Comparison of ENCODE assay signal across 10 cellular contexts in genomic region chr13:46575843-46576242, GRCh38. TPM values are rescaled to one million over a fixed set of nuclear protein-coding genes. Genes with fewer than 3 reads are reported as not detected.
DNase-seq lines count a peak whose midpoint lies in the region; ATAC-seq and TF ChIP-seq lines count a peak whose summit lies in the region.
"Had no signal": no experiment of that assay in that cellular context is flagged by ENCODE, and none has a peak within 500 bp of the region (broad histone marks: within the 10 kb centered on the region; RNA-seq: fewer than 3 reads in every experiment).

No MANE protein-coding gene starts in this region.

- peaks cover 3 to 20% of the 10 kb centered on the region in 2 donors for H3K36me3 Mint-ChIP-seq in stimulated activated naive B cell treated with anti-CD40 and anti-IgM and Interleukin-4, amounts not matched to agents 10 μg/mL and 1 μg/mL and 100 μg/mL, for 72 hours
- H3K36me3 Mint-ChIP-seq in natural killer cell treated with Interleukin-12 subunit alpha and Interleukin-12 subunit beta and Interleukin-15 and Interleukin-18, amount 100 ng/mL, for 72 hours = no peaks in the 10 kb centered on the region

- H3K4me1 ChIP-seq in GM23248 (ENCODE audit: insufficient read depth) = peaks cover 45% of the 10 kb centered on the region
- peaks cover 91% of the 10 kb centered on the region for H3K4me1 ChIP-seq in left ventricle myocardium inferior

- H2AFZ ChIP-seq in GM23248 = no peak overlapping the region

- H3K9me3 ChIP-seq in GM23248 (ENCODE audit: low read depth) (no peaks in the 10 kb centered on the region), left ventricle myocardium inferior (replicated peaks) (no peaks in the 10 kb centered on the region)

- H3K27me3 Mint-ChIP-seq in stimulated activated naive B cell treated with anti-CD40 and anti-IgM and Interleukin-4, amounts not matched to agents 10 μg/mL and 1 μg/mL and 100 μg/mL, for 72 hours = no peaks in the 10 kb centered on the region
- no peaks in the 10 kb centered on the region for H3K27me3 Mint-ChIP-seq in natural killer cell treated with Interleukin-12 subunit alpha and Interleukin-12 subunit beta and Interleukin-15 and Interleukin-18, amount 100 ng/mL, for 72 hours

- H3K9me2 ChIP-seq in GM23248 (ENCODE audit: insufficient read depth) = no peaks in the 10 kb centered on the region

- intact Hi-C loops in left ventricle myocardium inferior (cut with micrococcal nuclease) = no loop called here

- H3K27ac ChIP-seq in GM23248 = peak overlapping the region; percentile 68
- peak overlapping the region; percentile 80 for H3K27ac ChIP-seq in left ventricle myocardium inferior (replicated peaks)

- H3F3A ChIP-seq in GM23248 (ENCODE audit: insufficient read depth) = peaks cover 46% of the 10 kb centered on the region

- 0 out of 2 replicates have a peak, but pooled peaks cover 4% of the 10 kb centered on the region for H4K20me1 ChIP-seq in GM23248 (ENCODE audit: insufficient read depth)

- H3K9me3 Mint-ChIP-seq in stimulated activated naive B cell treated with anti-CD40 and anti-IgM and Interleukin-4, amounts not matched to agents 10 μg/mL and 1 μg/mL and 100 μg/mL, for 72 hours = no peaks in the 10 kb centered on the region
- H3K9me3 Mint-ChIP-seq in natural killer cell treated with Interleukin-12 subunit alpha and Interleukin-12 subunit beta and Interleukin-15 and Interleukin-18, amount 100 ng/mL, for 72 hours = no peaks in the 10 kb centered on the region

- WGBS in GM23248 (ENCODE audit: low coverage in 1 of 2, low lambda C conversion rate in 2 of 2, missing lambda C conversion rate in 2 of 2), 2 experiments = 0 to 4% methylated on average over 5 of the region's 5 CpGs

- no peak for TF ChIP-seq CTCF in astrocyte of the cerebellum (IDR thresholded peaks at IDR 0.05; ENCODE audit: low read depth, low read length, missing control alignments)
- TF ChIP-seq CTCF in left ventricle myocardium inferior (IDR thresholded peaks at IDR 0.05; ENCODE audit: borderline replicate concordance) = no peak

- peaks cover 73 to 83% of the 10 kb centered on the region in 2 donors for H3K4me1 Mint-ChIP-seq in stimulated activated naive B cell treated with anti-CD40 and anti-IgM and Interleukin-4, amounts not matched to agents 10 μg/mL and 1 μg/mL and 100 μg/mL, for 72 hours
- peaks cover 52 to 63% of the 10 kb centered on the region in 2 donors for H3K4me1 Mint-ChIP-seq in natural killer cell treated with Interleukin-12 subunit alpha and Interleukin-12 subunit beta and Interleukin-15 and Interleukin-18, amount 100 ng/mL, for 72 hours (ENCODE audit: low read depth in 2 of 2)

- no peaks in the 10 kb centered on the region for H3K36me3 ChIP-seq in GM23248 (ENCODE audit: low read depth)
- H3K36me3 ChIP-seq in left ventricle myocardium inferior = no peaks in the 10 kb centered on the region

- H3K9ac ChIP-seq in GM23248 = peak overlapping the region; percentile 41; the same call in 1 of the 2 replicates

- peak overlapping the region; percentile 17 to 23 for H3K4me3 Mint-ChIP-seq in stimulated activated naive B cell treated with anti-CD40 and anti-IgM and Interleukin-4, amounts not matched to agents 10 μg/mL and 1 μg/mL and 100 μg/mL, for 72 hours
- no peak overlapping the region for H3K4me3 Mint-ChIP-seq in natural killer cell treated with Interleukin-12 subunit alpha and Interleukin-12 subunit beta and Interleukin-15 and Interleukin-18, amount 100 ng/mL, for 72 hours

- H3K4me3 ChIP-seq in GM23248 (peak overlapping the region; percentile 42), astrocyte of the cerebellum (ENCODE audit: low read depth, low read length) (no peak overlapping the region), left ventricle myocardium inferior (no peak overlapping the region)

- H3K4me2 ChIP-seq in GM23248 (ENCODE audit: unreplicated experiment) = peak overlapping the region; percentile 75

- peaks cover 74% of the 10 kb centered on the region for H3K79me2 ChIP-seq in GM23248 (ENCODE audit: insufficient read depth)

- in situ Hi-C loops in GM23248 (cut with MboI) (no loop called here), astrocyte of the cerebellum (cut with HindIII; ENCODE audit: low sequenced_read_pairs) (no loop called here)

- H3K27ac Mint-ChIP-seq in stimulated activated naive B cell treated with anti-CD40 and anti-IgM and Interleukin-4, amounts not matched to agents 10 μg/mL and 1 μg/mL and 100 μg/mL, for 72 hours = peak overlapping the region; percentile 53
- no peak overlapping the region for H3K27ac Mint-ChIP-seq in natural killer cell treated with Interleukin-12 subunit alpha and Interleukin-12 subunit beta and Interleukin-15 and Interleukin-18, amount 100 ng/mL, for 72 hours

- no peak for ATAC-seq in stimulated activated naive B cell treated with anti-CD40 and anti-IgM and Interleukin-4, amounts not matched to agents 10 μg/mL and 1 μg/mL and 100 μg/mL, for 72 hours (replicated peaks)
- no peak for ATAC-seq in natural killer cell treated with Interleukin-12 subunit alpha and Interleukin-12 subunit beta and Interleukin-15 and Interleukin-18, amount 100 ng/mL, for 72 hours

- no peaks in the 10 kb centered on the region for H3K27me3 ChIP-seq in GM23248 (replicated peaks; ENCODE audit: insufficient read depth)
- no peaks in the 10 kb centered on the region for H3K27me3 ChIP-seq in left ventricle myocardium inferior (ENCODE audit: low read depth)

- DNase-seq in GM23248 (peak; percentile 91), astrocyte of the cerebellum (ENCODE audit: low read depth) (peak; percentile 86), left ventricle myocardium inferior (no peak), T-helper 9 cell (no peak)
- DNase-seq in stimulated activated naive B cell treated with anti-CD40 and anti-IgM and Interleukin-4, amounts not matched to agents 10 μg/mL and 1 μg/mL and 100 μg/mL, for 72 hours = no peak
- no peak for DNase-seq in central memory CD4-positive, alpha-beta T cell
- DNase-seq in activated CD4-positive, CD25-positive, alpha-beta regulatory T cell treated with anti-CD3 and anti-CD28 coated beads, Interleukin-2, amount 50 U/mL, for 72 hours = no peak
- DNase-seq in natural killer cell treated with Interleukin-12 subunit alpha and Interleukin-12 subunit beta and Interleukin-15 and Interleukin-18, amount 100 ng/mL, for 72 hours (ENCODE audit: low spot score) = no peak
- DNase-seq: GDM1, NCI-H1105 had no signal

RNA-seq across cellular contexts. Expression of gene LRCH1, which starts 22.9 kb away (rescaled TPM):
- 3.4 and 5.0 TPM in 2 replicates for total RNA-seq in GM23248 (2014; rRNA removed; shearing (Covaris generic))
- 4.3 and 4.7 TPM in 2 replicates for polyA plus RNA-seq in GM23248 (2016; fragmentation: Nextera tagmentation; extraction: Ambion mirVana)
- total RNA-seq in left ventricle myocardium inferior = 13.1 TPM
- total RNA-seq in natural killer cell treated with Interleukin-12 subunit alpha and Interleukin-12 subunit beta and Interleukin-15 and Interleukin-18, amount 100 ng/mL, for 72 hours = 10 to 100 TPM; 24.9 to 26.0 TPM

Comparison
In these comparisons a context has a peak if more than half of its experiments do, and no peak if none do; other contexts are left out.
1. DNase-seq: peak in GM23248 (single experiment) and astrocyte of the cerebellum (single experiment); none in left ventricle myocardium inferior (single experiment), stimulated activated naive B cell treated with anti-CD40 and anti-IgM and Interleukin-4, amounts not matched to agents 10 μg/mL and 1 μg/mL and 100 μg/mL, for 72 hours (single experiment), T-helper 9 cell (single experiment), central memory CD4-positive, alpha-beta T cell (single experiment), activated CD4-positive, CD25-positive, alpha-beta regulatory T cell treated with anti-CD3 and anti-CD28 coated beads, Interleukin-2, amount 50 U/mL, for 72 hours (single experiment) and natural killer cell treated with Interleukin-12 subunit alpha and Interleukin-12 subunit beta and Interleukin-15 and Interleukin-18, amount 100 ng/mL, for 72 hours (single experiment).